ENCODE assay signal across 1 cellular context in the genomic region with DNA sequence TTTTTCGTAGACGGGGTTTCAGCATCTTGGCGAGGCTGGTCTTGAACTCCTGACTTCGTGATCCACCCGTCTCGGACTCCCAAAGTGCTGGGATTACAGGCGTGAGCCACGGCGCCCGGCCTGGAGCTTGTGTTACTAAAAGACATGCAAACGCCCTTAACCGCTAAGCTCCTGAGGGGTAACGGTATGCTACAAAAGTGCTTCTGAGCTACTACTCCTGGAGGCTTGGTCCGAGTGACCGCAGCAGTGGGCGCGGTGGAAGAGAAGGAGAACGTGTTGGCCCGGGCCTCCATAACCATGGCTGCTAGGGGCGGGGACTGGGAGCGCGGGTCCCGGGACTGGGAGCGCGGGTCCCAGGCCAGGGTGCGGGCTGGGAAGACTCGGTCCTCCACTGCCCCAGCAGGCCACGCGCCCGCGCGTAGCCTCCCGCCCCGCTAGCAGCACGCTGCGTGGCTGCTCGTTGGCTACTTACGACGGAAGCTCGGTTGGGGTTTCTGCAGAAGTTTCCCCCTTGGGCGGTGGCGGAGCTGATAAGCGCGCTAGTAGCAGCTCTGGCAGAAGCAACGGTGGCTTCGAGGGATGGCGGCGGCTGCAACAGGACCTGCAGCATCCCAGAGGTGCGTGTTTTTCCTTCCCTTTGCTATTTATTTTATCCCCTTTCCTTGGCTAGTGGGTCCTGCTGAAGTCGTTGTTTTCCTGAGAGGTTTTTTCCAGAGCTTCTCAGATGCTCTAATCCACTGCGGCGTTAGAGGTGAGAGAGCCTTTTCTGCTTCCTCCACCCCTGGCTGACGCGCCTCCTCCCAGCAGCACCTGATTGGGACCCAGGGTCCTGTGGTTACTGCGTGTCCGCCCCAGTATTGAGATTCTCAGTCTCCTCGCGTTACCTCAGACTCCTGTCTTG.
TF ChIP-seq lines count a peak whose summit lies in the region.

No MANE protein-coding gene starts in this region.

TF ChIP-seq in K562, 482 proteins besides CTCF, POLR2A, EP300 and RAD21 (continued from another document and continues in another):
- TF ChIP-seq, protein P1, sequence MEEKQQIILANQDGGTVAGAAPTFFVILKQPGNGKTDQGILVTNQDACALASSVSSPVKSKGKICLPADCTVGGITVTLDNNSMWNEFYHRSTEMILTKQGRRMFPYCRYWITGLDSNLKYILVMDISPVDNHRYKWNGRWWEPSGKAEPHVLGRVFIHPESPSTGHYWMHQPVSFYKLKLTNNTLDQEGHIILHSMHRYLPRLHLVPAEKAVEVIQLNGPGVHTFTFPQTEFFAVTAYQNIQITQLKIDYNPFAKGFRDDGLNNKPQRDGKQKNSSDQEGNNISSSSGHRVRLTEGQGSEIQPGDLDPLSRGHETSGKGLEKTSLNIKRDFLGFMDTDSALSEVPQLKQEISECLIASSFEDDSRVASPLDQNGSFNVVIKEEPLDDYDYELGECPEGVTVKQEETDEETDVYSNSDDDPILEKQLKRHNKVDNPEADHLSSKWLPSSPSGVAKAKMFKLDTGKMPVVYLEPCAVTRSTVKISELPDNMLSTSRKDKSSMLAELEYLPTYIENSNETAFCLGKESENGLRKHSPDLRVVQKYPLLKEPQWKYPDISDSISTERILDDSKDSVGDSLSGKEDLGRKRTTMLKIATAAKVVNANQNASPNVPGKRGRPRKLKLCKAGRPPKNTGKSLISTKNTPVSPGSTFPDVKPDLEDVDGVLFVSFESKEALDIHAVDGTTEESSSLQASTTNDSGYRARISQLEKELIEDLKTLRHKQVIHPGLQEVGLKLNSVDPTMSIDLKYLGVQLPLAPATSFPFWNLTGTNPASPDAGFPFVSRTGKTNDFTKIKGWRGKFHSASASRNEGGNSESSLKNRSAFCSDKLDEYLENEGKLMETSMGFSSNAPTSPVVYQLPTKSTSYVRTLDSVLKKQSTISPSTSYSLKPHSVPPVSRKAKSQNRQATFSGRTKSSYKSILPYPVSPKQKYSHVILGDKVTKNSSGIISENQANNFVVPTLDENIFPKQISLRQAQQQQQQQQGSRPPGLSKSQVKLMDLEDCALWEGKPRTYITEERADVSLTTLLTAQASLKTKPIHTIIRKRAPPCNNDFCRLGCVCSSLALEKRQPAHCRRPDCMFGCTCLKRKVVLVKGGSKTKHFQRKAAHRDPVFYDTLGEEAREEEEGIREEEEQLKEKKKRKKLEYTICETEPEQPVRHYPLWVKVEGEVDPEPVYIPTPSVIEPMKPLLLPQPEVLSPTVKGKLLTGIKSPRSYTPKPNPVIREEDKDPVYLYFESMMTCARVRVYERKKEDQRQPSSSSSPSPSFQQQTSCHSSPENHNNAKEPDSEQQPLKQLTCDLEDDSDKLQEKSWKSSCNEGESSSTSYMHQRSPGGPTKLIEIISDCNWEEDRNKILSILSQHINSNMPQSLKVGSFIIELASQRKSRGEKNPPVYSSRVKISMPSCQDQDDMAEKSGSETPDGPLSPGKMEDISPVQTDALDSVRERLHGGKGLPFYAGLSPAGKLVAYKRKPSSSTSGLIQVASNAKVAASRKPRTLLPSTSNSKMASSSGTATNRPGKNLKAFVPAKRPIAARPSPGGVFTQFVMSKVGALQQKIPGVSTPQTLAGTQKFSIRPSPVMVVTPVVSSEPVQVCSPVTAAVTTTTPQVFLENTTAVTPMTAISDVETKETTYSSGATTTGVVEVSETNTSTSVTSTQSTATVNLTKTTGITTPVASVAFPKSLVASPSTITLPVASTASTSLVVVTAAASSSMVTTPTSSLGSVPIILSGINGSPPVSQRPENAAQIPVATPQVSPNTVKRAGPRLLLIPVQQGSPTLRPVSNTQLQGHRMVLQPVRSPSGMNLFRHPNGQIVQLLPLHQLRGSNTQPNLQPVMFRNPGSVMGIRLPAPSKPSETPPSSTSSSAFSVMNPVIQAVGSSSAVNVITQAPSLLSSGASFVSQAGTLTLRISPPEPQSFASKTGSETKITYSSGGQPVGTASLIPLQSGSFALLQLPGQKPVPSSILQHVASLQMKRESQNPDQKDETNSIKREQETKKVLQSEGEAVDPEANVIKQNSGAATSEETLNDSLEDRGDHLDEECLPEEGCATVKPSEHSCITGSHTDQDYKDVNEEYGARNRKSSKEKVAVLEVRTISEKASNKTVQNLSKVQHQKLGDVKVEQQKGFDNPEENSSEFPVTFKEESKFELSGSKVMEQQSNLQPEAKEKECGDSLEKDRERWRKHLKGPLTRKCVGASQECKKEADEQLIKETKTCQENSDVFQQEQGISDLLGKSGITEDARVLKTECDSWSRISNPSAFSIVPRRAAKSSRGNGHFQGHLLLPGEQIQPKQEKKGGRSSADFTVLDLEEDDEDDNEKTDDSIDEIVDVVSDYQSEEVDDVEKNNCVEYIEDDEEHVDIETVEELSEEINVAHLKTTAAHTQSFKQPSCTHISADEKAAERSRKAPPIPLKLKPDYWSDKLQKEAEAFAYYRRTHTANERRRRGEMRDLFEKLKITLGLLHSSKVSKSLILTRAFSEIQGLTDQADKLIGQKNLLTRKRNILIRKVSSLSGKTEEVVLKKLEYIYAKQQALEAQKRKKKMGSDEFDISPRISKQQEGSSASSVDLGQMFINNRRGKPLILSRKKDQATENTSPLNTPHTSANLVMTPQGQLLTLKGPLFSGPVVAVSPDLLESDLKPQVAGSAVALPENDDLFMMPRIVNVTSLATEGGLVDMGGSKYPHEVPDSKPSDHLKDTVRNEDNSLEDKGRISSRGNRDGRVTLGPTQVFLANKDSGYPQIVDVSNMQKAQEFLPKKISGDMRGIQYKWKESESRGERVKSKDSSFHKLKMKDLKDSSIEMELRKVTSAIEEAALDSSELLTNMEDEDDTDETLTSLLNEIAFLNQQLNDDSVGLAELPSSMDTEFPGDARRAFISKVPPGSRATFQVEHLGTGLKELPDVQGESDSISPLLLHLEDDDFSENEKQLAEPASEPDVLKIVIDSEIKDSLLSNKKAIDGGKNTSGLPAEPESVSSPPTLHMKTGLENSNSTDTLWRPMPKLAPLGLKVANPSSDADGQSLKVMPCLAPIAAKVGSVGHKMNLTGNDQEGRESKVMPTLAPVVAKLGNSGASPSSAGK (IDR thresholded peaks at IDR 0.05): peak; percentile 97
- TF ChIP-seq NONO (IDR thresholded peaks at IDR 0.05; ENCODE audit: low read depth in 2 of 2, low read length in 1 of 2) (peak in 1 of 2 experiments; percentile 13; a peak in 1 of 4 replicates), PHF8 (IDR thresholded peaks at IDR 0.05; ENCODE audit: borderline replicate concordance, low read length) (peak; percentile 69), ETS2 (tag; IDR thresholded peaks at IDR 0.05; ENCODE audit: borderline replicate concordance, poor library complexity, severe bottlenecking) (no peak), NR3C1 (CRISPR knock-in tag; IDR thresholded peaks at IDR 0.05) (peak; percentile 69), MAFG (tag; conservative IDR thresholded peaks at IDR 0.05) (no peak), ZNF354B (CRISPR knock-in tag; IDR thresholded peaks at IDR 0.05) (no peak), PHF20 (IDR thresholded peaks at IDR 0.05; ENCODE audit: partially characterized antibody) (peak; percentile 42), RNF2 (IDR thresholded peaks at IDR 0.05) (peak; percentile 88), HMG20A (CRISPR knock-in tag; conservative IDR thresholded peaks at IDR 0.05) (no peak), MYBL2 (IDR thresholded peaks at IDR 0.05; ENCODE audit: low read depth) (no peak), MYBL2 (CRISPR knock-in tag; IDR thresholded peaks at IDR 0.05; ENCODE audit: borderline replicate concordance) (no peak), HMGXB4 (CRISPR knock-in tag; IDR thresholded peaks at IDR 0.05) (no peak), MXI1 (IDR thresholded peaks at IDR 0.05; ENCODE audit: low read depth, low read length) (peak; percentile 60; the same call in 1 of the 2 replicates), ILK (tag; IDR thresholded peaks at IDR 0.05; ENCODE audit: borderline replicate concordance, low read depth) (no peak), SIN3A (IDR thresholded peaks at IDR 0.05; ENCODE audit: borderline replicate concordance in 2 of 2, control insufficient read depth in 1 of 2, low read depth in 2 of 2, low read length in 2 of 2) (peak in 1 of 2 experiments; percentile 56; a peak in 1 of 4 replicates), ZNF224 (CRISPR knock-in tag; IDR thresholded peaks at IDR 0.05) (no peak), SAFB (IDR thresholded peaks at IDR 0.05; ENCODE audit: borderline replicate concordance, low read depth, low read length) (0 out of 2 replicates have a peak, but pooled peaks have one; percentile 42), TFE3 (CRISPR knock-in tag; IDR thresholded peaks at IDR 0.05) (no peak), MBD1 (CRISPR knock-in tag; IDR thresholded peaks at IDR 0.05) (no peak), KDM5B (IDR thresholded peaks at IDR 0.05; ENCODE audit: insufficient replicate concordance, low read depth, low read length) (peak; percentile 67), POLR2H (tag; IDR thresholded peaks at IDR 0.05; ENCODE audit: low read depth) (peak; percentile 91), KAT2B (IDR thresholded peaks at IDR 0.05; ENCODE audit: low read depth, low read length) (no peak), CCNT2 (IDR thresholded peaks at IDR 0.05; ENCODE audit: borderline replicate concordance, extremely low read depth, insufficient read length, low read depth, low read length) (peak; percentile 80), NR4A1 (CRISPR knock-in tag; IDR thresholded peaks at IDR 0.05) (no peak), NR4A1 (tag; IDR thresholded peaks at IDR 0.05) (no peak), CHD2 (IDR thresholded peaks at IDR 0.05; ENCODE audit: low read depth, low read length) (0 out of 2 replicates have a peak, but pooled peaks have one; percentile 49), WHSC1 (IDR thresholded peaks at IDR 0.05; ENCODE audit: low read length) (no peak), TRIM28 (IDR thresholded peaks at IDR 0.05) (peak; percentile 35; the same call in 1 of the 2 replicates), ZBTB8A (IDR thresholded peaks at IDR 0.05; ENCODE audit: partially characterized antibody) (no peak), ZNF778 (CRISPR knock-in tag; IDR thresholded peaks at IDR 0.05) (no peak), ZFP30 (CRISPR knock-in tag; IDR thresholded peaks at IDR 0.05; ENCODE audit: borderline replicate concordance) (no peak), FOSL1 (tag; conservative IDR thresholded peaks at IDR 0.05) (no peak; the same call in none of the 2 replicates), EWSR1 (IDR thresholded peaks at IDR 0.05; ENCODE audit: borderline replicate concordance, low read depth, partially characterized antibody) (no peak), CBX2 (IDR thresholded peaks at IDR 0.05; ENCODE audit: insufficient read depth, low read length, poor library complexity, severe bottlenecking) (no peak), CBFB (CRISPR knock-in tag; IDR thresholded peaks at IDR 0.05) (no peak; the same call in 1 of the 2 replicates), ZNF696 (CRISPR knock-in tag; conservative IDR thresholded peaks at IDR 0.05) (no peak), SIN3B (IDR thresholded peaks at IDR 0.05; ENCODE audit: low read depth) (no peak)
- TF ChIP-seq, protein P2, sequence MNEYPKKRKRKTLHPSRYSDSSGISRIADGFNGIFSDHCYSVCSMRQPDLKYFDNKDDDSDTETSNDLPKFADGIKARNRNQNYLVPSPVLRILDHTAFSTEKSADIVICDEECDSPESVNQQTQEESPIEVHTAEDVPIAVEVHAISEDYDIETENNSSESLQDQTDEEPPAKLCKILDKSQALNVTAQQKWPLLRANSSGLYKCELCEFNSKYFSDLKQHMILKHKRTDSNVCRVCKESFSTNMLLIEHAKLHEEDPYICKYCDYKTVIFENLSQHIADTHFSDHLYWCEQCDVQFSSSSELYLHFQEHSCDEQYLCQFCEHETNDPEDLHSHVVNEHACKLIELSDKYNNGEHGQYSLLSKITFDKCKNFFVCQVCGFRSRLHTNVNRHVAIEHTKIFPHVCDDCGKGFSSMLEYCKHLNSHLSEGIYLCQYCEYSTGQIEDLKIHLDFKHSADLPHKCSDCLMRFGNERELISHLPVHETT (CRISPR knock-in tag; conservative IDR thresholded peaks at IDR 0.05 in 1 of 2, IDR thresholded peaks at IDR 0.05 in 1 of 2): peak in 1 of 2 experiments; percentile 91; a peak in 2 of 4 replicates
- TF ChIP-seq, protein P3, sequence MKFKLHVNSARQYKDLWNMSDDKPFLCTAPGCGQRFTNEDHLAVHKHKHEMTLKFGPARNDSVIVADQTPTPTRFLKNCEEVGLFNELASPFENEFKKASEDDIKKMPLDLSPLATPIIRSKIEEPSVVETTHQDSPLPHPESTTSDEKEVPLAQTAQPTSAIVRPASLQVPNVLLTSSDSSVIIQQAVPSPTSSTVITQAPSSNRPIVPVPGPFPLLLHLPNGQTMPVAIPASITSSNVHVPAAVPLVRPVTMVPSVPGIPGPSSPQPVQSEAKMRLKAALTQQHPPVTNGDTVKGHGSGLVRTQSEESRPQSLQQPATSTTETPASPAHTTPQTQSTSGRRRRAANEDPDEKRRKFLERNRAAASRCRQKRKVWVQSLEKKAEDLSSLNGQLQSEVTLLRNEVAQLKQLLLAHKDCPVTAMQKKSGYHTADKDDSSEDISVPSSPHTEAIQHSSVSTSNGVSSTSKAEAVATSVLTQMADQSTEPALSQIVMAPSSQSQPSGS (CRISPR knock-in tag; IDR thresholded peaks at IDR 0.05): no peak
